In genomic region chr10:117518246-117518645, GRCh38 we compare ENCODE assay signal across 31 cellular contexts. TPM values are rescaled to one million over a fixed set of nuclear protein-coding genes. Genes with fewer than 3 reads are reported as not detected.
"Had no signal": no experiment of that assay in that cellular context is flagged by ENCODE, and none has a peak within 500 bp of the region (broad histone marks: within the 10 kb centered on the region; RNA-seq: fewer than 3 reads in every experiment).

No MANE protein-coding gene starts in this region.

- H3K27me3 ChIP-seq: body of pancreas, colonic mucosa, tibial artery had no signal

- H3K36me3 Mint-ChIP-seq: activated naive CD8-positive, alpha-beta T cell treated with anti-CD3 and anti-CD28 coated beads for 36 hours; naive thymus-derived CD4-positive, alpha-beta T cell; stimulated activated naive B cell treated with anti-CD40 and anti-IgM and Interleukin-4, amounts not matched to agents 10 μg/mL and 1 μg/mL and 100 μg/mL, for 72 hours had no signal

- H3K27ac ChIP-seq: adrenal gland, body of pancreas, colonic mucosa, dorsolateral prefrontal cortex, gastroesophageal sphincter, heart left ventricle, pancreas, prostate gland, sigmoid colon, stomach, tibial artery had no signal

- H3K9me3 ChIP-seq: adrenal gland, body of pancreas, colonic mucosa, gastroesophageal sphincter, heart left ventricle, pancreas, prostate gland, sigmoid colon, stomach, tibial artery had no signal

- H3K4me1 ChIP-seq: adrenal gland, body of pancreas, colonic mucosa, gastroesophageal sphincter, heart left ventricle, pancreas, prostate gland, sigmoid colon, stomach had no signal

- DNase-seq: activated CD4-positive, alpha-beta T cell treated with anti-CD3 and anti-CD28 coated beads for 4 hours; activated CD4-positive, alpha-beta T cell treated with anti-CD3 and anti-CD28 coated beads, Interleukin-2, amount 50 U/mL, for 48 hours; activated CD8-positive, alpha-beta memory T cell treated with anti-CD3 and anti-CD28 coated beads for 24 hours; activated effector memory CD4-positive, alpha-beta T cell treated with Interleukin-2 at 50 U/mL for 16 hours; activated naive CD4-positive, alpha-beta T cell treated with Interleukin-2 at 50 U/mL for 16 hours; activated naive CD8-positive, alpha-beta T cell treated with anti-CD3 and anti-CD28 coated beads for 36 hours; adrenal gland; aorta; body of pancreas; cerebellar nuclear complex; colonic mucosa; dorsolateral prefrontal cortex; effector memory CD8-positive, alpha-beta T cell; heart left ventricle; left cardiac atrium; midbrain; naive thymus-derived CD4-positive, alpha-beta T cell; nucleus accumbens; pancreas; retina; sigmoid colon; stimulated activated CD4-positive, alpha-beta T cell treated with anti-CD3 and anti-CD28 coated beads, Interleukin-2, amount 100 ng/mL, for 24 hours; stimulated activated naive B cell treated with anti-CD40 and anti-IgM and Interleukin-4, amounts not matched to agents 10 μg/mL and 1 μg/mL and 100 μg/mL, for 72 hours; stomach; tibial artery had no signal

- H3K4me2 ChIP-seq: smooth muscle cell had no signal

- H3K27ac Mint-ChIP-seq: activated naive CD8-positive, alpha-beta T cell treated with anti-CD3 and anti-CD28 coated beads for 36 hours; effector memory CD8-positive, alpha-beta T cell; naive thymus-derived CD4-positive, alpha-beta T cell; stimulated activated naive B cell treated with anti-CD40 and anti-IgM and Interleukin-4, amounts not matched to agents 10 μg/mL and 1 μg/mL and 100 μg/mL, for 72 hours had no signal

- H3K9me3 Mint-ChIP-seq: activated naive CD8-positive, alpha-beta T cell treated with anti-CD3 and anti-CD28 coated beads for 36 hours; effector memory CD8-positive, alpha-beta T cell had no signal

- H3K36me3 ChIP-seq: adrenal gland, colonic mucosa, gastroesophageal sphincter, heart left ventricle, pancreas, prostate gland, sigmoid colon, stomach, tibial artery had no signal

- ATAC-seq: body of pancreas; effector memory CD8-positive, alpha-beta T cell; gastroesophageal sphincter; heart left ventricle; left cardiac atrium; naive thymus-derived CD4-positive, alpha-beta T cell; pancreas; stimulated activated naive B cell treated with anti-CD40 and anti-IgM and Interleukin-4, amounts not matched to agents 10 μg/mL and 1 μg/mL and 100 μg/mL, for 72 hours had no signal

- H3K4me3 Mint-ChIP-seq: activated naive CD8-positive, alpha-beta T cell treated with anti-CD3 and anti-CD28 coated beads for 36 hours; effector memory CD8-positive, alpha-beta T cell; naive thymus-derived CD4-positive, alpha-beta T cell; stimulated activated naive B cell treated with anti-CD40 and anti-IgM and Interleukin-4, amounts not matched to agents 10 μg/mL and 1 μg/mL and 100 μg/mL, for 72 hours had no signal

- H3K4me3 ChIP-seq: adrenal gland, body of pancreas, colonic mucosa, dorsolateral prefrontal cortex, gastroesophageal sphincter, heart left ventricle, pancreas, prostate gland, sigmoid colon, smooth muscle cell, stomach, tibial artery had no signal

- H3K4me1 Mint-ChIP-seq: activated naive CD8-positive, alpha-beta T cell treated with anti-CD3 and anti-CD28 coated beads for 36 hours; naive thymus-derived CD4-positive, alpha-beta T cell; stimulated activated naive B cell treated with anti-CD40 and anti-IgM and Interleukin-4, amounts not matched to agents 10 μg/mL and 1 μg/mL and 100 μg/mL, for 72 hours had no signal

RNA-seq across cellular contexts. Expression of gene EMX2, which starts 24.3 kb away (rescaled TPM):
- total RNA-seq: activated naive CD8-positive, alpha-beta T cell treated with anti-CD3 and anti-CD28 coated beads for 36 hours; body of pancreas; colonic mucosa; endothelial cell of umbilical vein; fibroblast of lung; naive thymus-derived CD4-positive, alpha-beta T cell; stomach; T-helper 1 cell treated with Interleukin-12 subunit alpha and Interleukin-12 subunit beta and Interleukin-4 antibody, amounts not matched to agents 30 ng/mL and 1 ng/mL, for 36 hours had no signal
- polyA plus RNA-seq: aorta; endothelial cell of umbilical vein; fibroblast of lung; naive thymus-derived CD4-positive, alpha-beta T cell; sigmoid colon; smooth muscle cell had no signal
